33 cellular contexts compared by ENCODE assay signal in genomic region chr11:66261578-66261977, GRCh38. TPM values are rescaled to one million over a fixed set of nuclear protein-coding genes. Genes with fewer than 3 reads are reported as not detected.
"Had no signal": no experiment of that assay in that cellular context is flagged by ENCODE, and none has a peak within 500 bp of the region (broad histone marks: within the 10 kb centered on the region; RNA-seq: fewer than 3 reads in every experiment).

No MANE protein-coding gene starts in this region.

- H3K9ac ChIP-seq: neural progenitor cell had no signal

- DNase-seq: hypothalamus; immature natural killer cell; kidney; left colon; left lung; lower lobe of right lung; mammary epithelial cell; mesendoderm; naive B cell; natural killer cell; nephron progenitor cell; posterior cingulate gyrus; retina; right lobe of liver; stimulated activated CD4-positive, alpha-beta T cell treated with anti-CD3 and anti-CD28 coated beads, Interleukin-12 subunit alpha, Interleukin-12 subunit beta, amount 100 ng/mL, for 4 hours; stimulated activated CD4-positive, alpha-beta T cell treated with anti-CD3 and anti-CD28 coated beads, Interleukin-4, amount 100 ng/mL, for 24 hours; stimulated activated naive CD4-positive, alpha-beta T cell; tibial artery; trophoblast cell; upper lobe of right lung had no signal

- H2AFZ ChIP-seq: neural progenitor cell had no signal

- H3K4me3 ChIP-seq: left lung, lower lobe of right lung, neural progenitor cell, pancreas, prostate gland, right lobe of liver, smooth muscle cell, suprapubic skin, thoracic aorta, tibial artery, upper lobe of right lung had no signal

- H3K4me2 ChIP-seq: neural progenitor cell, smooth muscle cell had no signal

- H3K27me3 ChIP-seq: neural progenitor cell, pancreas, right lobe of liver, suprapubic skin, tibial artery, upper lobe of right lung had no signal

- H3K4me3 Mint-ChIP-seq: immature natural killer cell; mesothelial cell of epicardium; naive B cell; natural killer cell; nephron progenitor cell; neural progenitor cell; stimulated activated effector memory CD8-positive, alpha-beta T cell treated with anti-CD3 and anti-CD28 coated beads, Interleukin-12 subunit alpha, Interleukin-12 subunit beta, amount 100 ng/mL, for 72 hours; stimulated activated naive CD8-positive, alpha-beta T cell treated with anti-CD3 and anti-CD28 coated beads, Interleukin-15, Interleukin-2, amounts not matched to agents 100 ng/mL and 50 ng/mL, for 24 hours had no signal

- ATAC-seq: left colon; left lung; lower lobe of right lung; natural killer cell; pancreas; right lobe of liver; stimulated activated effector memory CD8-positive, alpha-beta T cell treated with anti-CD3 and anti-CD28 coated beads, Interleukin-12 subunit alpha, Interleukin-12 subunit beta, amount 100 ng/mL, for 72 hours; upper lobe of right lung had no signal

- H3K9me3 ChIP-seq: left lung, lower lobe of right lung, pancreas, prostate gland, right lobe of liver, suprapubic skin, thoracic aorta, tibial artery, upper lobe of right lung had no signal

- H3K27ac Mint-ChIP-seq: mesothelial cell of epicardium; natural killer cell; nephron progenitor cell; neural progenitor cell; stimulated activated effector memory CD8-positive, alpha-beta T cell treated with anti-CD3 and anti-CD28 coated beads, Interleukin-12 subunit alpha, Interleukin-12 subunit beta, amount 100 ng/mL, for 72 hours; stimulated activated naive CD8-positive, alpha-beta T cell treated with anti-CD3 and anti-CD28 coated beads, Interleukin-15, Interleukin-2, amounts not matched to agents 100 ng/mL and 50 ng/mL, for 24 hours had no signal

- H3K36me3 Mint-ChIP-seq: naive B cell, natural killer cell had no signal

- H3K27me3 Mint-ChIP-seq: naive B cell; stimulated activated naive CD8-positive, alpha-beta T cell treated with anti-CD3 and anti-CD28 coated beads, Interleukin-15, Interleukin-2, amounts not matched to agents 100 ng/mL and 50 ng/mL, for 24 hours had no signal

- H3K36me3 ChIP-seq: pancreas, right lobe of liver, upper lobe of right lung had no signal

- H3K27ac ChIP-seq: left lung, lower lobe of right lung, neural progenitor cell, pancreas, prostate gland, right lobe of liver, suprapubic skin, thoracic aorta, tibial artery, upper lobe of right lung had no signal

- H3K9me3 Mint-ChIP-seq: immature natural killer cell; mesothelial cell of epicardium; naive B cell; natural killer cell; nephron progenitor cell; neural progenitor cell; stimulated activated effector memory CD8-positive, alpha-beta T cell treated with anti-CD3 and anti-CD28 coated beads, Interleukin-12 subunit alpha, Interleukin-12 subunit beta, amount 100 ng/mL, for 72 hours; stimulated activated naive CD8-positive, alpha-beta T cell treated with anti-CD3 and anti-CD28 coated beads, Interleukin-15, Interleukin-2, amounts not matched to agents 100 ng/mL and 50 ng/mL, for 24 hours had no signal

RNA-seq across cellular contexts. Expression of gene CNIH2, which starts 16.4 kb away (rescaled TPM):
- total RNA-seq: liver, omental fat pad, skeletal muscle tissue, subcutaneous adipose tissue, thoracic aorta had no signal
- polyA plus RNA-seq: immature natural killer cell had no signal

RNA-seq across cellular contexts. Expression of gene TMEM151A, which starts 30.1 kb away (rescaled TPM):
- total RNA-seq: lower lobe of right lung, natural killer cell, skeletal muscle tissue, subcutaneous adipose tissue, suprapubic skin had no signal
- polyA plus RNA-seq: immature natural killer cell had no signal
